8 cellular contexts compared by ENCODE assay signal in genomic region chr12:54588110-54588831, GRCh38. TPM values are rescaled to one million over a fixed set of nuclear protein-coding genes. Genes with fewer than 3 reads are reported as not detected.
A peak's percentile ranks its signal among the peaks of the same experiment; 100 is the strongest.
DNase-seq lines count a peak whose midpoint lies in the region; ATAC-seq and FAIRE-seq lines count a peak whose summit lies in the region.

A gene with protein sequence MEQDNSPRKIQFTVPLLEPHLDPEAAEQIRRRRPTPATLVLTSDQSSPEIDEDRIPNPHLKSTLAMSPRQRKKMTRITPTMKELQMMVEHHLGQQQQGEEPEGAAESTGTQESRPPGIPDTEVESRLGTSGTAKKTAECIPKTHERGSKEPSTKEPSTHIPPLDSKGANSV (minus strand): TSS chr12:54588659. CDS start chr12:54588488, 171 bp downstream.

- peaks cover 9% of the 10 kb centered on the region for H3K4me1 Mint-ChIP-seq in stimulated activated effector memory CD8-positive, alpha-beta T cell treated with anti-CD3 and anti-CD28 coated beads, Interleukin-12 subunit alpha, Interleukin-12 subunit beta, amount 100 ng/mL, for 72 hours

- H3K27ac ChIP-seq in HUES64 (ENCODE audit: low read depth, low read length) (no peak within 1 kb of the TSS), angular gyrus (ENCODE audit: low read depth, low read length) (peak within 1 kb of the TSS; percentile 14)

- no peak for ATAC-seq in stimulated activated effector memory CD8-positive, alpha-beta T cell treated with anti-CD3 and anti-CD28 coated beads, Interleukin-12 subunit alpha, Interleukin-12 subunit beta, amount 100 ng/mL, for 72 hours
- ATAC-seq in HG03045 (IDR thresholded peaks at IDR 0.05; ENCODE audit: unreplicated experiment) = no peak
- no peak for ATAC-seq in GM21423 (IDR thresholded peaks at IDR 0.05; ENCODE audit: unreplicated experiment)

- no peaks in the 10 kb centered on the region for H3K36me3 ChIP-seq in HUES64 (ENCODE audit: insufficient read depth, low read length)

- under 1% methylated on average over 66 of the region's 75 CpGs for WGBS in HUES64

- H3K9me3 ChIP-seq in HUES64 (ENCODE audit: insufficient read depth, low read depth, low read length) = no peaks in the 10 kb centered on the region

- DNase-seq in islet precursor cell (peak; percentile 75), inferior parietal cortex (ENCODE audit: extremely low spot score) (no peak), GM19239 (ENCODE audit: insufficient read length, low spot score) (no peak)
- no peak for DNase-seq in stimulated activated effector memory CD8-positive, alpha-beta T cell treated with anti-CD3 and anti-CD28 coated beads, Interleukin-12 subunit alpha, Interleukin-12 subunit beta, amount 100 ng/mL, for 72 hours (ENCODE audit: low spot score in 2 of 2)

- H3K9me3 Mint-ChIP-seq in stimulated activated effector memory CD8-positive, alpha-beta T cell treated with anti-CD3 and anti-CD28 coated beads, Interleukin-12 subunit alpha, Interleukin-12 subunit beta, amount 100 ng/mL, for 72 hours = no peaks in the 10 kb centered on the region

- H3K4me3 ChIP-seq in HUES64 (ENCODE audit: low read length) = peak within 1 kb of the TSS; percentile 72

- H3K4me3 Mint-ChIP-seq in stimulated activated effector memory CD8-positive, alpha-beta T cell treated with anti-CD3 and anti-CD28 coated beads, Interleukin-12 subunit alpha, Interleukin-12 subunit beta, amount 100 ng/mL, for 72 hours = peak within 1 kb of the TSS; percentile 7

- H3K27me3 ChIP-seq in HUES64 (ENCODE audit: insufficient read depth, low read length) = peaks cover 65% of the 10 kb centered on the region

- FAIRE-seq in GM19239 (lab: Jason Lieb, UNC) = no peak

- 0 out of 2 replicates have a peak within 1 kb of the TSS, but pooled peaks have one; percentile 15 for H3K9ac ChIP-seq in HUES64 (ENCODE audit: low read depth, low read length)

- peaks cover 24% of the 10 kb centered on the region for H3K4me1 ChIP-seq in HUES64 (ENCODE audit: insufficient read depth, low read length)

- H3K36me3 Mint-ChIP-seq in stimulated activated effector memory CD8-positive, alpha-beta T cell treated with anti-CD3 and anti-CD28 coated beads, Interleukin-12 subunit alpha, Interleukin-12 subunit beta, amount 100 ng/mL, for 72 hours = no peaks in the 10 kb centered on the region

- no peak within 1 kb of the TSS for H3K27ac Mint-ChIP-seq in stimulated activated effector memory CD8-positive, alpha-beta T cell treated with anti-CD3 and anti-CD28 coated beads, Interleukin-12 subunit alpha, Interleukin-12 subunit beta, amount 100 ng/mL, for 72 hours

RNA-seq across cellular contexts. Expression of the gene that starts here (rescaled TPM):
- polyA plus RNA-seq in HUES64 (2013, experiment 1 of 2) = 12.9 TPM
- polyA plus RNA-seq in HUES64 (2013, experiment 2 of 2) = 15.8 TPM
